In the genomic region with DNA sequence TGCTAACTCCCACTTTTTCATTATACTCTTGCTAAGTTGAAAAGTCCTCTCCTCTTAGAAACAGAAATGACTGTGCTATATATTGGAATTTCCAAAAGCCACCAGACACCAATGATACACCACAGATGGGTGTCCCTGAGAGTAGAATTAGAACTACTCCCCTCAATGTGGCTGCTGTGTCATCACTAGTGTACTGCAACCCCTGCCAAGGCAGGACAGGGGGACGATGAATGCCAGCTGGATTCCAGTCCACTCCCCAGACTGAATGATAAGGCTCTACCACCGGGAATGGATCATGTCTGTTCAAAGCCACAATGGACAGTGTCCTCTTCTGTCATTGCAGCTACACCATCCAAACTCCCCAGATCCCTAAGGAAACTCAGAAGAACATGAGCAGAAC, we compare ENCODE assay signal across 20 cellular contexts.
"Had no signal": no experiment of that assay in that cellular context is flagged by ENCODE, and none has a peak within 500 bp of the region (broad histone marks: within the 10 kb centered on the region; RNA-seq: fewer than 3 reads in every experiment).

No MANE protein-coding gene starts in this region.

- H3K9me3 ChIP-seq: SJCRH30 had no signal

- H3K4me1 ChIP-seq: SJCRH30 had no signal

- DNase-seq: Kasumi-1, MM.1S, NCI-H1092 treated with DMSO at 0.1 percent for 48 hours, NCI-H1436, NCI-H187, NCI-H2029, NCI-H2081 treated with DMSO at 0.1 percent for 48 hours, NCI-H2171, NCI-H226, NCI-H446, NCI-H510A, NCI-H524 treated with DMSO at 0.1 percent for 48 hours, NCI-H69, NCI-H774, RPMI8226, SHP77 treated with DMSO at 0.1 percent for 48 hours, SJCRH30 had no signal

- H3K27me3 ChIP-seq: SJCRH30 had no signal

- H3K36me3 ChIP-seq: SJCRH30 had no signal

- H3K4me2 ChIP-seq: KMS-11 had no signal

- H3K4me3 ChIP-seq: K562, SJCRH30 had no signal

- ATAC-seq: K562, SK-N-SH treated with all-trans-retinoic acid at 6 μM for 48 hours had no signal

- H3K27ac ChIP-seq: KMS-11, SJCRH30 had no signal

- H3K9ac ChIP-seq: KMS-11 had no signal
